Comparison of ENCODE assay signal across 8 cellular contexts in genomic region chr1:117366281-117366981, GRCh38. TPM values are rescaled to one million over a fixed set of nuclear protein-coding genes. Genes with fewer than 3 reads are reported as not detected.
DNase-seq lines count a peak whose midpoint lies in the region; ATAC-seq and TF ChIP-seq lines count a peak whose summit lies in the region.

No MANE protein-coding gene starts in this region.

- H3K9me3 ChIP-seq in DOHH2 (ENCODE audit: control insufficient read depth, insufficient read depth, low read length) (no peaks in the 10 kb centered on the region), IMR-90 (ENCODE audit: control insufficient read depth, insufficient read depth, low read length) (no peaks in the 10 kb centered on the region), osteoblast (ENCODE audit: low read depth, low read length) (no peaks in the 10 kb centered on the region)

- H4K5ac ChIP-seq in IMR-90 (ENCODE audit: low read depth, low read length), result peak overlapping the region; percentile 79

- peak overlapping the region; percentile 87 for H2BK120ac ChIP-seq in IMR-90 (ENCODE audit: low read depth, low read length)

- H2AFZ ChIP-seq in IMR-90 (replicated peaks; ENCODE audit: low read length, poor library complexity) (peak overlapping the region; percentile 98), osteoblast (ENCODE audit: low read length) (peak overlapping the region; percentile 95)

- H3K27me3 Mint-ChIP-seq in activated naive CD4-positive, alpha-beta T cell treated with anti-CD3 and anti-CD28 coated beads, Interleukin-2, amount 50 U/mL, for 24 hours, result no peaks in the 10 kb centered on the region

- 1% methylated on average over 29 of the region's 63 CpGs; no CpG with 5 or more reads in 1 of the 2 experiments for WGBS in IMR-90 (ENCODE audit: extremely low coverage in 2 of 2, insufficient read length in 1 of 2), 2 experiments

- CTCF ChIA-PET in IMR-90 (lab: Yijun Ruan, JAX), result interaction anchor here (0.6 kb wide), 1 partner anchor 310 kb away, joined by 6 read pairs; no protein-coding TSS in a partner anchor

- H4K91ac ChIP-seq in IMR-90 (ENCODE audit: insufficient read depth, low read depth, low read length), result peak overlapping the region; percentile 92

- peaks cover 23% of the 10 kb centered on the region for H3K4me1 ChIP-seq in DOHH2 (ENCODE audit: control insufficient read depth, low read length)
- peaks cover 6% of the 10 kb centered on the region for H3K4me1 ChIP-seq in IMR-90 (ENCODE audit: control insufficient read depth, insufficient read depth, low read length)
- peaks cover 17% of the 10 kb centered on the region for H3K4me1 ChIP-seq in osteoblast (ENCODE audit: insufficient read depth, low read length)

- peaks cover 64% of the 10 kb centered on the region for H3K4me1 Mint-ChIP-seq in activated naive CD4-positive, alpha-beta T cell treated with anti-CD3 and anti-CD28 coated beads, Interleukin-2, amount 50 U/mL, for 24 hours

- in situ Hi-C loops in IMR-90 (cut with MboI; ENCODE audit: low sequenced_read_pairs), result loop anchor here (25.0 kb wide), 1 partner anchor 396 kb away; no protein-coding TSS in a partner anchor

- POLR2A ChIA-PET in IMR-90 (lab: Charles Lee; ENCODE audit: unreplicated experiment), result interaction anchor here (0.5 kb wide), 1 partner anchor 31 kb away, joined by 8 read pairs; no protein-coding TSS in a partner anchor

- H2AK9ac ChIP-seq in IMR-90 (replicated peaks; ENCODE audit: low read depth, low read length, poor library complexity), result peak overlapping the region; percentile 92

- H3K27me3 ChIP-seq in DOHH2 (ENCODE audit: control insufficient read depth, low read length), result no peaks in the 10 kb centered on the region
- no peaks in the 10 kb centered on the region for H3K27me3 ChIP-seq in IMR-90 (ENCODE audit: control insufficient read depth, insufficient read depth, low read length)
- no peaks in the 10 kb centered on the region for H3K27me3 ChIP-seq in osteoblast (ENCODE audit: insufficient read depth, low read length)

- H3K4me3 ChIP-seq in DOHH2 (ENCODE audit: low read length) (peak overlapping the region; percentile 85), IMR-90 (ENCODE audit: insufficient read depth, low read depth, low read length) (peak overlapping the region; percentile 90), osteoblast (ENCODE audit: insufficient read depth, low read length) (peak overlapping the region; percentile 76)

- H3K23ac ChIP-seq in IMR-90 (ENCODE audit: low read depth, low read length), result peak overlapping the region; percentile 98

- H3K4me2 ChIP-seq in DOHH2 (ENCODE audit: low read length), result peak overlapping the region; percentile 82
- H3K4me2 ChIP-seq in IMR-90 (ENCODE audit: low read depth, low read length), result peak overlapping the region; percentile 93
- peak overlapping the region; percentile 99 for H3K4me2 ChIP-seq in osteoblast (ENCODE audit: insufficient read depth, low read length)

- peaks cover 0 to 30% of the 10 kb centered on the region in 2 experiments; a peak in 2 of 4 replicates for H3K79me1 ChIP-seq in IMR-90 (ENCODE audit: low read depth in 1 of 2, low read length in 2 of 2)

- peak; percentile 60 for DNase-seq in IMR-90
- DNase-seq in SK-N-DZ (ENCODE audit: low spot score), result peak; percentile 67
- DNase-seq in glomerular visceral epithelial cell (ENCODE audit: extremely low spot score), result peak; percentile 83
- peak; percentile 98 for DNase-seq in osteoblast (ENCODE audit: insufficient read length, low spot score, missing footprints)

- H3K36me3 Mint-ChIP-seq in activated naive CD4-positive, alpha-beta T cell treated with anti-CD3 and anti-CD28 coated beads, Interleukin-2, amount 50 U/mL, for 24 hours, result no peaks in the 10 kb centered on the region

- H4K8ac ChIP-seq in IMR-90 (ENCODE audit: low read depth in 2 of 2, low read length in 2 of 2), result peak overlapping the region; percentile 95

- no peaks in the 10 kb centered on the region for H3K9me2 ChIP-seq in DOHH2 (replicated peaks; ENCODE audit: control insufficient read depth, low read length)

- H3K27ac ChIP-seq in DOHH2 (ENCODE audit: low read depth, low read length) (peak overlapping the region; percentile 68), IMR-90 (ENCODE audit: insufficient read depth, low read length) (peak overlapping the region; percentile 97), osteoblast (ENCODE audit: low read depth, low read length) (peak overlapping the region; percentile 78), temporal lobe (ENCODE audit: low read depth, low read length) (peak overlapping the region; percentile 90)

- peak overlapping the region; percentile 95 for H3K4ac ChIP-seq in IMR-90 (ENCODE audit: low read depth, low read length)

- H3K9me3 Mint-ChIP-seq in activated naive CD4-positive, alpha-beta T cell treated with anti-CD3 and anti-CD28 coated beads, Interleukin-2, amount 50 U/mL, for 24 hours, result no peaks in the 10 kb centered on the region

- ATAC-seq in GM21526 (IDR thresholded peaks at IDR 0.05; ENCODE audit: low FRiP score, unreplicated experiment) (peak; percentile 43), IMR-90 (ENCODE audit: low read depth) (peak; percentile 86)

- no peak for TF ChIP-seq CTCF in DOHH2 (IDR thresholded peaks at IDR 0.05; ENCODE audit: low read depth, low read length, poor library complexity, severe bottlenecking)
- TF ChIP-seq CTCF in IMR-90 (conservative IDR thresholded peaks at IDR 0.05; ENCODE audit: low read depth, low read length), result no peak
- TF ChIP-seq CTCF in osteoblast (IDR thresholded peaks at IDR 0.05; ENCODE audit: extremely low read depth, low read depth, low read length), result no peak

- no peak for TF ChIP-seq RAD21 in IMR-90 (IDR thresholded peaks at IDR 0.05; ENCODE audit: low read length)

- TF ChIP-seq POLR2A in IMR-90 (IDR thresholded peaks at IDR 0.05; ENCODE audit: low read depth, low read length), result no peak

- peak overlapping the region; percentile 96 for H3K27ac Mint-ChIP-seq in activated naive CD4-positive, alpha-beta T cell treated with anti-CD3 and anti-CD28 coated beads, Interleukin-2, amount 50 U/mL, for 24 hours

- peak overlapping the region; percentile 82 for H3K18ac ChIP-seq in IMR-90 (ENCODE audit: low read depth, low read length)

- TSS peak; percentile 84 for BruUV-seq in IMR-90 (replicated peaks; lab: Mats Ljungman, UMichigan)

- peak overlapping the region; percentile 95 for H3K56ac ChIP-seq in IMR-90 (ENCODE audit: extremely low read depth, insufficient read depth, low read length)

- peak overlapping the region; percentile 71 for H2AK5ac ChIP-seq in IMR-90 (ENCODE audit: low read depth, low read length)

- H3K79me2 ChIP-seq in DOHH2 (ENCODE audit: control insufficient read depth, low read length) (peaks cover 54% of the 10 kb centered on the region), osteoblast (ENCODE audit: insufficient read depth, low read length) (peaks cover 42% of the 10 kb centered on the region)

- 0 out of 2 replicates have a peak overlapping the region, but pooled peaks have one; percentile 57 for H2BK20ac ChIP-seq in IMR-90 (ENCODE audit: low read depth, low read length)

- dilution Hi-C loops in IMR-90 (cut with HindIII; ENCODE audit: low sequenced_read_pairs, unreplicated experiment), result no loop called here

- H3K9ac ChIP-seq in IMR-90 (ENCODE audit: low read depth, low read length), result peak overlapping the region; percentile 98

- H3K36me3 ChIP-seq in DOHH2 (ENCODE audit: control insufficient read depth, low read length) (peaks cover 2% of the 10 kb centered on the region; the same call in 1 of the 2 replicates), IMR-90 (ENCODE audit: control insufficient read depth, insufficient read depth, low read length) (no peaks in the 10 kb centered on the region), osteoblast (ENCODE audit: insufficient read depth, low read length) (no peaks in the 10 kb centered on the region)

- peak overlapping the region; percentile 95 for H2BK5ac ChIP-seq in IMR-90 (ENCODE audit: low read depth, low read length, poor library complexity, severe bottlenecking)

- peak overlapping the region; percentile 74; the same call in 2 of the 3 replicates for H2BK15ac ChIP-seq in IMR-90 (ENCODE audit: low read depth, low read length)

- H3K14ac ChIP-seq in IMR-90 (replicated peaks; ENCODE audit: low read depth, low read length), result peak overlapping the region; percentile 91

- peaks cover 9% of the 10 kb centered on the region for H4K20me1 ChIP-seq in DOHH2 (ENCODE audit: control insufficient read depth, insufficient read depth, low read depth, low read length)
- H4K20me1 ChIP-seq in IMR-90 (ENCODE audit: insufficient read depth, low read length), result peaks cover 13% of the 10 kb centered on the region; the same call in 1 of the 2 replicates
- peaks cover 19% of the 10 kb centered on the region for H4K20me1 ChIP-seq in osteoblast (ENCODE audit: insufficient read depth, low read length)

- intact Hi-C loops in IMR-90 (cut with micrococcal nuclease), result loop anchor here (1.0 to 10.0 kb wide), 5 partner anchors 54 to 531 kb away; no protein-coding TSS in a partner anchor

- H3F3A ChIP-seq in DOHH2 (ENCODE audit: control insufficient read depth, insufficient read depth), result no peaks in the 10 kb centered on the region

- H3K4me3 Mint-ChIP-seq in activated naive CD4-positive, alpha-beta T cell treated with anti-CD3 and anti-CD28 coated beads, Interleukin-2, amount 50 U/mL, for 24 hours, result peak overlapping the region; percentile 92

- H3K9me1 ChIP-seq in IMR-90 (ENCODE audit: insufficient read depth, low read length), result peaks cover 3% of the 10 kb centered on the region; the same call in 1 of the 2 replicates

TF ChIP-seq in IMR-90, 13 proteins besides CTCF, POLR2A, EP300 and RAD21:
- TF ChIP-seq, protein P1, sequence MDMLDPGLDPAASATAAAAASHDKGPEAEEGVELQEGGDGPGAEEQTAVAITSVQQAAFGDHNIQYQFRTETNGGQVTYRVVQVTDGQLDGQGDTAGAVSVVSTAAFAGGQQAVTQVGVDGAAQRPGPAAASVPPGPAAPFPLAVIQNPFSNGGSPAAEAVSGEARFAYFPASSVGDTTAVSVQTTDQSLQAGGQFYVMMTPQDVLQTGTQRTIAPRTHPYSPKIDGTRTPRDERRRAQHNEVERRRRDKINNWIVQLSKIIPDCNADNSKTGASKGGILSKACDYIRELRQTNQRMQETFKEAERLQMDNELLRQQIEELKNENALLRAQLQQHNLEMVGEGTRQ (IDR thresholded peaks at IDR 0.05; ENCODE audit: low read depth, low read length), result no peak
- TF ChIP-seq MAZ (IDR thresholded peaks at IDR 0.05; ENCODE audit: borderline replicate concordance, low read depth, low read length), result peak; percentile 45; the same call in 1 of the 2 replicates

RNA-seq across cellular contexts. Expression of gene MAN1A2, which starts 0.8 kb away (rescaled TPM):
- total RNA-seq in IMR-90 (2012; rRNA removed) (29.4 and 60.8 TPM in 2 replicates), osteoblast (51.0 and 52.5 TPM in 2 replicates), temporal lobe (88.3 TPM)
- 12.0 and 12.4 TPM in 2 replicates for polyA plus RNA-seq in IMR-90 (2012; rRNA removed)
- polyA plus RNA-seq in IMR-90 (2012; cell fraction: cytosol; rRNA removed), result 2.2 and 7.9 TPM in 2 replicates
- polyA plus RNA-seq in IMR-90 (2012; cell fraction: nucleus; rRNA removed; ENCODE audit: low replicate concordance), result 0.72 and 9.7 TPM in 2 replicates
- polyA plus RNA-seq in SK-N-DZ (2014; cell fraction: cytosol; rRNA removed), result 20.7 and 21.9 TPM in 2 replicates
- polyA plus RNA-seq in SK-N-DZ (2014; cell fraction: nucleus; rRNA removed), result 17.8 and 19.2 TPM in 2 replicates

Comparison
In these comparisons a context has a peak if more than half of its experiments do, and no peak if none do; other contexts are left out.
1. Peak in every context shown above with its lines: DNase-seq, ATAC-seq, H3K4me3 ChIP-seq and H3K27ac ChIP-seq.